In genomic region chr1:70205437-70206118, GRCh38 we compare ENCODE assay signal across 8 cellular contexts. TPM values are rescaled to one million over a fixed set of nuclear protein-coding genes. Genes with fewer than 3 reads are reported as not detected.
DNase-seq lines count a peak whose midpoint lies in the region; TF ChIP-seq lines count a peak whose summit lies in the region.

Gene LRRC40 (minus strand): TSS chr1:70205579. CDS start chr1:70205540, 39 bp downstream.

- H3K27ac Mint-ChIP-seq in HFFc6: peak within 1 kb of the TSS; percentile 99

- peak within 1 kb of the TSS; percentile 82 for H3K27ac ChIP-seq in SK-N-MC

- peak; percentile 78 for DNase-seq in GM04503 (ENCODE audit: low read depth)
- peak; percentile 92 for DNase-seq in HFFc6
- DNase-seq in NB4 (ENCODE audit: low read depth): peak; percentile 96
- DNase-seq in SK-N-MC (ENCODE audit: low read depth, low spot score): peak; percentile 58
- peak; percentile 96 for DNase-seq in activated naive CD4-positive, alpha-beta T cell treated with anti-CD3 and anti-CD28 coated beads, Interleukin-2, amount 50 U/mL, for 16 hours
- peak; percentile 94 for DNase-seq in germinal center (ENCODE audit: low spot score)
- peak; percentile 71 for DNase-seq in non-pigmented ciliary epithelial cell (ENCODE audit: low read depth)
- peak; percentile 97 for DNase-seq in superior temporal gyrus (ENCODE audit: extremely low spot score)

- TF ChIP-seq CTCF in HFFc6 (IDR thresholded peaks at IDR 0.05) (no peak), NB4 (IDR thresholded peaks at IDR 0.05; ENCODE audit: low read depth, low read length) (no peak)

- H3K36me3 ChIP-seq in SK-N-MC (ENCODE audit: insufficient read depth, low read length): peaks cover 22% of the 10 kb centered on the region

- peak; percentile 67 for TF ChIP-seq POLR2A in NB4 (IDR thresholded peaks at IDR 0.05; ENCODE audit: extremely low read depth, insufficient read length)

- no peaks in the 10 kb centered on the region for H3K9me3 Mint-ChIP-seq in HFFc6

- peaks cover 47% of the 10 kb centered on the region for H3K4me1 Mint-ChIP-seq in HFFc6 (ENCODE audit: low read depth)

- peak within 1 kb of the TSS; percentile 92 for H3K9ac ChIP-seq in SK-N-MC (ENCODE audit: insufficient read length)

- no peaks in the 10 kb centered on the region for H3K27me3 Mint-ChIP-seq in HFFc6 (ENCODE audit: insufficient read depth)

- no peaks in the 10 kb centered on the region for H3K9me3 ChIP-seq in SK-N-MC (ENCODE audit: low read depth, low read length)

- peak within 1 kb of the TSS; percentile 98 for H3K4me3 ChIP-seq in NB4 (ENCODE audit: low read depth, low read length)
- H3K4me3 ChIP-seq in SK-N-MC: peak within 1 kb of the TSS; percentile 91

- H3K36me3 Mint-ChIP-seq in HFFc6 (ENCODE audit: low read depth): peaks cover 13% of the 10 kb centered on the region

- peak within 1 kb of the TSS; percentile 99 for H3K4me3 Mint-ChIP-seq in HFFc6

RNA-seq across cellular contexts. Expression of gene LRRC40, which starts in this region (rescaled TPM):
- total RNA-seq in HFFc6 (2021; fragmentation: NEBNext Ultra II Directional; extraction: Animal tissue kit (Norgen Biotek cat#: 25700)): 10 to 100 TPM; 10.6 to 16.5 (median 14.0) TPM

Comparison
In these comparisons a context has a peak if more than half of its experiments do, and no peak if none do; other contexts are left out.
1. Peak in every context shown above with its lines: DNase-seq, H3K4me3 ChIP-seq and H3K27ac ChIP-seq.